ENCODE assay signal across 1 cellular context in genomic region chr11:65551572-65552398, GRCh38.
TF ChIP-seq lines count a peak whose summit lies in the region.

No MANE protein-coding gene starts in this region.

TF ChIP-seq in K562, 482 proteins besides CTCF, POLR2A, EP300 and RAD21 (continued from another document and continues in another):
- peak; percentile 100 for TF ChIP-seq ZBTB33 (CRISPR knock-in tag; IDR thresholded peaks at IDR 0.05)
- TF ChIP-seq FOXM1 (IDR thresholded peaks at IDR 0.05; ENCODE audit: low read depth), result no peak
- TF ChIP-seq FOXM1 (CRISPR knock-in tag; IDR thresholded peaks at IDR 0.05; ENCODE audit: low read depth), result no peak
- no peak for TF ChIP-seq NUFIP1 (IDR thresholded peaks at IDR 0.05; ENCODE audit: partially characterized antibody)
- TF ChIP-seq MEF2D (tag; conservative IDR thresholded peaks at IDR 0.05; ENCODE audit: low read depth), result no peak
- TF ChIP-seq RBM17 (IDR thresholded peaks at IDR 0.05; ENCODE audit: borderline replicate concordance, low read depth, low read length), result no peak
- TF ChIP-seq NR3C1 (CRISPR knock-in tag; IDR thresholded peaks at IDR 0.05), result no peak
- peak; percentile 38 to 52; a peak in 1 of 4 replicates for TF ChIP-seq MLLT1 (IDR thresholded peaks at IDR 0.05)
- no peak for TF ChIP-seq ZBTB1 (CRISPR knock-in tag; IDR thresholded peaks at IDR 0.05; ENCODE audit: borderline replicate concordance, low read depth)
- TF ChIP-seq SNRNP70 (optimal IDR thresholded peaks at IDR 0.05; ENCODE audit: low read depth, low read length), result no peak
- no peak for TF ChIP-seq NFIX (CRISPR knock-in tag; IDR thresholded peaks at IDR 0.05; ENCODE audit: low read depth)
- no peak for TF ChIP-seq ZNF24 (IDR thresholded peaks at IDR 0.05)
- no peak for TF ChIP-seq NFE2 (IDR thresholded peaks at IDR 0.05; ENCODE audit: low read depth)
- 0 out of 2 replicates have a peak, but pooled peaks have one; percentile 61 for TF ChIP-seq THRB (CRISPR knock-in tag; conservative IDR thresholded peaks at IDR 0.05)
- TF ChIP-seq CHD4 (IDR thresholded peaks at IDR 0.05; ENCODE audit: insufficient read depth, insufficient replicate concordance, low read depth, low read length, poor library complexity, severe bottlenecking), result no peak
- TF ChIP-seq ZFP36 (IDR thresholded peaks at IDR 0.05; ENCODE audit: low read depth, low read length, partially characterized antibody), result no peak
- TF ChIP-seq, protein P1, sequence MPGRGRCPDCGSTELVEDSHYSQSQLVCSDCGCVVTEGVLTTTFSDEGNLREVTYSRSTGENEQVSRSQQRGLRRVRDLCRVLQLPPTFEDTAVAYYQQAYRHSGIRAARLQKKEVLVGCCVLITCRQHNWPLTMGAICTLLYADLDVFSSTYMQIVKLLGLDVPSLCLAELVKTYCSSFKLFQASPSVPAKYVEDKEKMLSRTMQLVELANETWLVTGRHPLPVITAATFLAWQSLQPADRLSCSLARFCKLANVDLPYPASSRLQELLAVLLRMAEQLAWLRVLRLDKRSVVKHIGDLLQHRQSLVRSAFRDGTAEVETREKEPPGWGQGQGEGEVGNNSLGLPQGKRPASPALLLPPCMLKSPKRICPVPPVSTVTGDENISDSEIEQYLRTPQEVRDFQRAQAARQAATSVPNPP (IDR thresholded peaks at IDR 0.05; ENCODE audit: borderline replicate concordance, insufficient read depth, insufficient read length), result no peak
- no peak for TF ChIP-seq TCF3 (CRISPR knock-in tag; IDR thresholded peaks at IDR 0.05)
- no peak for TF ChIP-seq GTF3C2 (IDR thresholded peaks at IDR 0.05; ENCODE audit: borderline replicate concordance, extremely low read depth, insufficient read length)
- TF ChIP-seq BDP1 (IDR thresholded peaks at IDR 0.05; ENCODE audit: insufficient read depth, insufficient read length), result no peak
- no peak for TF ChIP-seq BACH1 (tag; IDR thresholded peaks at IDR 0.05)
- no peak for TF ChIP-seq ARID1B (IDR thresholded peaks at IDR 0.05)
- no peak for TF ChIP-seq CC2D1A (IDR thresholded peaks at IDR 0.05)
- TF ChIP-seq SIRT6 (IDR thresholded peaks at IDR 0.05; ENCODE audit: low read depth, low read length), result no peak
- TF ChIP-seq PHF21A (IDR thresholded peaks at IDR 0.05; ENCODE audit: borderline replicate concordance, low read depth), result no peak
- no peak for TF ChIP-seq PURB (CRISPR knock-in tag; IDR thresholded peaks at IDR 0.05; ENCODE audit: low read depth)
- no peak for TF ChIP-seq HCFC1 (IDR thresholded peaks at IDR 0.05; ENCODE audit: low read depth, low read length)
- no peak for TF ChIP-seq PATZ1 (CRISPR knock-in tag; IDR thresholded peaks at IDR 0.05; ENCODE audit: borderline replicate concordance)
- TF ChIP-seq ATF1 (CRISPR knock-in tag; IDR thresholded peaks at IDR 0.05), result 0 out of 2 replicates have a peak, but pooled peaks have one; percentile 27
- no peak for TF ChIP-seq ATF1 (tag; IDR thresholded peaks at IDR 0.05)
- no peak for TF ChIP-seq TEAD1 (CRISPR knock-in tag; IDR thresholded peaks at IDR 0.05)
- no peak for TF ChIP-seq UBTF (IDR thresholded peaks at IDR 0.05; ENCODE audit: borderline replicate concordance in 1 of 2, low read depth in 2 of 2, low read length in 2 of 2)
- no peak for TF ChIP-seq MBD1 (CRISPR knock-in tag; IDR thresholded peaks at IDR 0.05)
- TF ChIP-seq NR2C1 (IDR thresholded peaks at IDR 0.05), result peak; percentile 97
- TF ChIP-seq NR2C1 (tag; IDR thresholded peaks at IDR 0.05), result peak; percentile 98
- TF ChIP-seq, protein P2, sequence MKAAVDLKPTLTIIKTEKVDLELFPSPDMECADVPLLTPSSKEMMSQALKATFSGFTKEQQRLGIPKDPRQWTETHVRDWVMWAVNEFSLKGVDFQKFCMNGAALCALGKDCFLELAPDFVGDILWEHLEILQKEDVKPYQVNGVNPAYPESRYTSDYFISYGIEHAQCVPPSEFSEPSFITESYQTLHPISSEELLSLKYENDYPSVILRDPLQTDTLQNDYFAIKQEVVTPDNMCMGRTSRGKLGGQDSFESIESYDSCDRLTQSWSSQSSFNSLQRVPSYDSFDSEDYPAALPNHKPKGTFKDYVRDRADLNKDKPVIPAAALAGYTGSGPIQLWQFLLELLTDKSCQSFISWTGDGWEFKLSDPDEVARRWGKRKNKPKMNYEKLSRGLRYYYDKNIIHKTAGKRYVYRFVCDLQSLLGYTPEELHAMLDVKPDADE (conservative IDR thresholded peaks at IDR 0.05; ENCODE audit: control insufficient read depth, low read depth, low read length), result no peak
- TF ChIP-seq ZBTB9 (CRISPR knock-in tag; IDR thresholded peaks at IDR 0.05), result no peak
- TF ChIP-seq ZEB2 (IDR thresholded peaks at IDR 0.05), result no peak
- TF ChIP-seq NONO (IDR thresholded peaks at IDR 0.05; ENCODE audit: low read depth in 2 of 2, low read length in 1 of 2), result no peak
- no peak; the same call in 1 of the 2 replicates for TF ChIP-seq CTBP1 (IDR thresholded peaks at IDR 0.05; ENCODE audit: borderline replicate concordance)
